Comparison of ENCODE assay signal across 21 cellular contexts in the genomic region with DNA sequence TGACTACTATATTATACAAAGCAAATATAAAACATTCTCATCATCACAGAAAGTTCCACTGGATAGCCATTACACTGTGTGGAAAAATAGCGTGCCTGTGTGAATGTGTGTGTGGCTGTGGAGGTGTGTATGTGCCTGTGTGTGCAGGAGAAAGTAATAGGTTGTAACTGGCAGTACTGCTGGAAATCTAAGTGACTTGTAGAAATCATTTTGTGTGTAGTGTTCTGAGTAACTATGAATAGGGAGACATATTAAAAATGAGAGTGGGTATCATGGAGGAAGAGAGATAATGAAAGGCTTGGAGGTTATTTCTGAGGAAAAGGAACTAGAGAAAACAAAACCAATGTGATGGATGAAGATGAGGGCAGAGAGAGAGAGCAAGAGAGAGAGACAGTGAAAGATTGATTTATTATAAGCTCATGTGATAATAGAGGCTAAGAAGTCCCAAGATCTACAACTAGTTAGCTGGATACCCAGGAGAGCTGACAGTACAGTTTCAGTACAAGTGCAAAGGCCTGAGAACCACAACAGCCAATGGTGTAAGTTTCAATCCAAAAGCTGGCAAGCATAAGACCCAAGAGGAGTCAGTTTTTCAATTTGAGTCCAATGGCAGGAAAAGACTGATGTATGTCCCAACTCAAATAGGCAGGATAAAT. TPM values are rescaled to one million over a fixed set of nuclear protein-coding genes. Genes with fewer than 3 reads are reported as not detected.
A peak's percentile ranks its signal among the peaks of the same experiment; 100 is the strongest.
DNase-seq lines count a peak whose midpoint lies in the region; ATAC-seq, FAIRE-seq and TF ChIP-seq lines count a peak whose summit lies in the region.
"Had no signal": no experiment of that assay in that cellular context is flagged by ENCODE, and none has a peak within 500 bp of the region (broad histone marks: within the 10 kb centered on the region; RNA-seq: fewer than 3 reads in every experiment).

No MANE protein-coding gene starts in this region.

- H3K27me3 ChIP-seq in GM12878 (replicated peaks in 1 of 2; ENCODE audit: control insufficient read depth in 2 of 2, insufficient read depth in 2 of 2, low read length in 1 of 2): no peaks in the 10 kb centered on the region
- H3K27me3 ChIP-seq in CD8-positive, alpha-beta memory T cell (ENCODE audit: insufficient read depth, low read length, poor library complexity, severe bottlenecking): no peaks in the 10 kb centered on the region
- H3K27me3 ChIP-seq: BLaER1 treated with 17β-estradiol and CSF1 and Interleukin-3, amounts not matched to agents 10 nM and 100 nM; foreskin keratinocyte; neural progenitor cell; upper lobe of right lung had no signal

- 91% methylated on average over 1 of the region's 1 CpG for WGBS in GM12878 (ENCODE audit: insufficient coverage, insufficient replicate concordance, low lambda C conversion rate, missing lambda C conversion rate)

- TF ChIP-seq EP300 in GM12878 (IDR thresholded peaks at IDR 0.05; ENCODE audit: borderline replicate concordance in 1 of 2, control insufficient read depth in 1 of 2, low read depth in 2 of 2, low read length in 2 of 2): no peak

- H3K4me1 Mint-ChIP-seq in activated CD8-positive, alpha-beta T cell treated with anti-CD3 and anti-CD28 coated beads for 36 hours (ENCODE audit: low read depth): peaks cover 15% of the 10 kb centered on the region
- peaks cover 9% of the 10 kb centered on the region for H3K4me1 Mint-ChIP-seq in activated CD8-positive, alpha-beta T cell treated with anti-CD3 and anti-CD28 coated beads, Interleukin-2, amount 10 ng/mL, durations not matched to agents 7 days and 5 days (ENCODE audit: low read depth)
- peaks cover 24 to 27% (median 25%) of the 10 kb centered on the region in 3 donors for H3K4me1 Mint-ChIP-seq in CD8-positive, alpha-beta memory T cell

- H3K79me2 ChIP-seq in GM12878 (ENCODE audit: control insufficient read depth, insufficient read depth, low read length): no peaks in the 10 kb centered on the region

- TF ChIP-seq POLR2A in GM12878 (IDR thresholded peaks at IDR 0.05; ENCODE audit: low read depth, low read length): no peak

- DNase-seq in activated CD8-positive, alpha-beta T cell treated with anti-CD3 and anti-CD28 coated beads for 36 hours: no peak
- DNase-seq in activated CD8-positive, alpha-beta T cell treated with anti-CD3 and anti-CD28 coated beads, Interleukin-2, amount 10 ng/mL, durations not matched to agents 7 days and 5 days: no peak
- no peak for DNase-seq in GM12878 (ENCODE audit: low read depth, low spot score)
- DNase-seq in MV-4-11 (lab: John Stamatoyannopoulos, UW): no peak
- DNase-seq in CD8-positive, alpha-beta memory T cell: no peak
- DNase-seq in omental fat pad (ENCODE audit: low spot score): no peak
- DNase-seq: foreskin keratinocyte; GOT3; kidney glomerular epithelial cell; NCI-H187; NCI-H226; stimulated activated naive CD4-positive, alpha-beta T cell treated with Interleukin-2 at 50 U/mL for 16 hours; upper lobe of right lung had no signal

- RAD21 ChIA-PET in GM12878 (lab: Charles Lee; ENCODE audit: unreplicated experiment): interaction anchor here (0.9 kb wide), 1 partner anchor 14 kb away, joined by 3 read pairs; no protein-coding TSS in a partner anchor

- no peak for TF ChIP-seq CTCF in activated CD8-positive, alpha-beta T cell treated with anti-CD3 and anti-CD28 coated beads for 36 hours (IDR thresholded peaks at IDR 0.05)
- no peak for TF ChIP-seq CTCF in GM12878 (IDR thresholded peaks at IDR 0.05 in 2 of 3, conservative IDR thresholded peaks at IDR 0.05 in 1 of 3; ENCODE audit: control insufficient read depth in 2 of 3, extremely low read depth in 1 of 3, insufficient read depth in 1 of 3, low read depth in 3 of 3, low read length in 3 of 3)
- no peak for TF ChIP-seq CTCF in omental fat pad (IDR thresholded peaks at IDR 0.05)

- peaks cover 7% of the 10 kb centered on the region; the same call in 1 of the 2 replicates for H3K4me1 ChIP-seq in GM12878 (ENCODE audit: control insufficient read depth, insufficient read depth, low read length)
- no peaks in the 10 kb centered on the region for H3K4me1 ChIP-seq in CD8-positive, alpha-beta memory T cell (ENCODE audit: insufficient read depth, low read length)
- H3K4me1 ChIP-seq: foreskin keratinocyte, upper lobe of right lung had no signal

- no peaks in the 10 kb centered on the region for H3K36me3 ChIP-seq in GM12878 (ENCODE audit: control insufficient read depth in 2 of 2, insufficient read depth in 2 of 2, low read length in 1 of 2)
- H3K36me3 ChIP-seq in CD8-positive, alpha-beta memory T cell (ENCODE audit: insufficient read depth, low read length): no peaks in the 10 kb centered on the region
- H3K36me3 ChIP-seq: neural progenitor cell, upper lobe of right lung had no signal

- no peak for ATAC-seq in activated CD8-positive, alpha-beta T cell treated with anti-CD3 and anti-CD28 coated beads for 36 hours
- no peak for ATAC-seq in activated CD8-positive, alpha-beta T cell treated with anti-CD3 and anti-CD28 coated beads, Interleukin-2, amount 10 ng/mL, durations not matched to agents 7 days and 5 days
- ATAC-seq in GM19351 (IDR thresholded peaks at IDR 0.05; ENCODE audit: unreplicated experiment): peak; percentile 53
- peak; percentile 42 for ATAC-seq in HG02885 (IDR thresholded peaks at IDR 0.05; ENCODE audit: poor library complexity, unreplicated experiment)
- peak; percentile 78 for ATAC-seq in GM12878
- ATAC-seq in omental fat pad (ENCODE audit: low FRiP score): no peak
- ATAC-seq: foreskin keratinocyte, upper lobe of right lung had no signal

- peak overlapping the region; percentile 26 for H3K27ac Mint-ChIP-seq in activated CD8-positive, alpha-beta T cell treated with anti-CD3 and anti-CD28 coated beads for 36 hours
- no peak overlapping the region for H3K27ac Mint-ChIP-seq in activated CD8-positive, alpha-beta T cell treated with anti-CD3 and anti-CD28 coated beads, Interleukin-2, amount 10 ng/mL, durations not matched to agents 7 days and 5 days
- peak overlapping the region in 1 of 8 donors; percentile 6 for H3K27ac Mint-ChIP-seq in CD8-positive, alpha-beta memory T cell
- H3K27ac Mint-ChIP-seq: activated naive CD8-positive, alpha-beta T cell; neural progenitor cell had no signal

- POLR2A ChIA-PET in activated CD8-positive, alpha-beta T cell treated with anti-CD3 and anti-CD28 coated beads for 36 hours (lab: Charles Lee): no interaction called here
- POLR2A ChIA-PET in activated CD8-positive, alpha-beta T cell treated with anti-CD3 and anti-CD28 coated beads, Interleukin-2, amount 10 ng/mL, durations not matched to agents 7 days and 5 days (lab: Charles Lee): interaction anchor here (0.5 kb wide), 1 partner anchor 63 kb away, joined by 3 read pairs; no protein-coding TSS in a partner anchor
- POLR2A ChIA-PET in GM12878 (lab: Charles Lee): interaction anchor here (0.9 to 1.0 kb wide), 2 partner anchors 14 to 19 kb away, joined by 3 to 4 read pairs; no protein-coding TSS in a partner anchor
- POLR2A ChIA-PET in CD8-positive, alpha-beta memory T cell (lab: Charles Lee): no interaction called here

- H4K20me1 ChIP-seq in GM12878 (ENCODE audit: control insufficient read depth, insufficient read depth): no peaks in the 10 kb centered on the region
- H4K20me1 ChIP-seq: BLaER1 treated with 17β-estradiol and CSF1 and Interleukin-3, amounts not matched to agents 10 nM and 100 nM had no signal

- no peak overlapping the region for H3K27ac ChIP-seq in GM12878 (ENCODE audit: control insufficient read depth, insufficient read depth)
- H3K27ac ChIP-seq in CD8-positive, alpha-beta memory T cell (ENCODE audit: low read depth, low read length): no peak overlapping the region
- H3K27ac ChIP-seq: BLaER1 treated with 17β-estradiol and CSF1 and Interleukin-3, amounts not matched to agents 10 nM and 100 nM; coronary artery; foreskin keratinocyte; upper lobe of right lung had no signal

- CTCF ChIA-PET in activated CD8-positive, alpha-beta T cell treated with anti-CD3 and anti-CD28 coated beads for 36 hours (lab: Charles Lee): interaction anchor here (1.1 kb wide), 1 partner anchor 23 kb away, joined by 3 read pairs; no protein-coding TSS in a partner anchor
- CTCF ChIA-PET in activated CD8-positive, alpha-beta T cell treated with anti-CD3 and anti-CD28 coated beads, Interleukin-2, amount 10 ng/mL, durations not matched to agents 7 days and 5 days (lab: Charles Lee): no interaction called here
- CTCF ChIA-PET in GM12878 (lab: Yijun Ruan, JAX): interaction anchor here (1.0 to 1.9 kb wide), 2 partner anchors 11 to 24 kb away, joined by 3 to 5 read pairs; no protein-coding TSS in a partner anchor
- CTCF ChIA-PET in CD8-positive, alpha-beta memory T cell (lab: Charles Lee): no interaction called here

- no peak for FAIRE-seq in GM12878 (lab: Jason Lieb, UNC)
- FAIRE-seq: A204.1 had no signal

- no peak overlapping the region for H3K4me2 ChIP-seq in GM12878 (ENCODE audit: control insufficient read depth, insufficient read depth)
- H3K4me2 ChIP-seq: BLaER1 treated with 17β-estradiol and CSF1 and Interleukin-3, amounts not matched to agents 10 nM and 100 nM; neural progenitor cell had no signal

- H3K9me3 Mint-ChIP-seq in activated CD8-positive, alpha-beta T cell treated with anti-CD3 and anti-CD28 coated beads for 36 hours: no peaks in the 10 kb centered on the region
- H3K9me3 Mint-ChIP-seq in activated CD8-positive, alpha-beta T cell treated with anti-CD3 and anti-CD28 coated beads, Interleukin-2, amount 10 ng/mL, durations not matched to agents 7 days and 5 days (ENCODE audit: insufficient read depth): no peaks in the 10 kb centered on the region
- H3K9me3 Mint-ChIP-seq in CD8-positive, alpha-beta memory T cell: no peaks in the 10 kb centered on the region
- H3K9me3 Mint-ChIP-seq: brain, neural progenitor cell had no signal

- H3K27me3 Mint-ChIP-seq in activated CD8-positive, alpha-beta T cell treated with anti-CD3 and anti-CD28 coated beads for 36 hours: no peaks in the 10 kb centered on the region
- H3K27me3 Mint-ChIP-seq in activated CD8-positive, alpha-beta T cell treated with anti-CD3 and anti-CD28 coated beads, Interleukin-2, amount 10 ng/mL, durations not matched to agents 7 days and 5 days (ENCODE audit: low read depth): no peaks in the 10 kb centered on the region
- no peaks in the 10 kb centered on the region for H3K27me3 Mint-ChIP-seq in CD8-positive, alpha-beta memory T cell
- H3K27me3 Mint-ChIP-seq: activated naive CD8-positive, alpha-beta T cell; brain had no signal

- SMC1A ChIA-PET in GM12878 (lab: Charles Lee; ENCODE audit: uncharacterized antibody, unreplicated experiment): interaction anchor here (1.1 to 2.2 kb wide), 3 partner anchors 14 to 15 kb away, joined by 3 to 7 read pairs (median 4); a partner anchor contains a TSS

- H3K9me3 ChIP-seq in GM12878 (replicated peaks; ENCODE audit: control insufficient read depth, insufficient read depth, low read length): no peaks in the 10 kb centered on the region; the same call in 2 of the 3 replicates
- H3K9me3 ChIP-seq in CD8-positive, alpha-beta memory T cell (ENCODE audit: low read length): no peaks in the 10 kb centered on the region
- H3K9me3 ChIP-seq: upper lobe of right lung had no signal

- no peak overlapping the region for H3K9ac ChIP-seq in GM12878 (ENCODE audit: control insufficient read depth, insufficient read depth, low read length)
- H3K9ac ChIP-seq: BLaER1 treated with 17β-estradiol and CSF1 and Interleukin-3, amounts not matched to agents 10 nM and 100 nM; neural progenitor cell had no signal

- peaks cover 18% of the 10 kb centered on the region for H3K36me3 Mint-ChIP-seq in activated CD8-positive, alpha-beta T cell treated with anti-CD3 and anti-CD28 coated beads for 36 hours (ENCODE audit: low read depth)
- H3K36me3 Mint-ChIP-seq in activated CD8-positive, alpha-beta T cell treated with anti-CD3 and anti-CD28 coated beads, Interleukin-2, amount 10 ng/mL, durations not matched to agents 7 days and 5 days (ENCODE audit: low read depth): peaks cover 10% of the 10 kb centered on the region
- H3K36me3 Mint-ChIP-seq in CD8-positive, alpha-beta memory T cell: peaks cover 12 to 32% (median 19%) of the 10 kb centered on the region in 3 donors

- H2AFZ ChIP-seq in GM12878 (ENCODE audit: control insufficient read depth, low read depth, low read length): no peak overlapping the region
- H2AFZ ChIP-seq: neural progenitor cell had no signal

- BruUV-seq in GM12878 (replicated peaks; lab: Mats Ljungman, UMichigan): no TSS peak

- H3K4me3 ChIP-seq in GM12878: no peak overlapping the region
- H3K4me3 ChIP-seq in CD8-positive, alpha-beta memory T cell (ENCODE audit: low read length): no peak overlapping the region
- H3K4me3 ChIP-seq: BLaER1 treated with 17β-estradiol and CSF1 and Interleukin-3, amounts not matched to agents 10 nM and 100 nM; coronary artery; neural progenitor cell; upper lobe of right lung had no signal

- no peak overlapping the region for H3K4me3 Mint-ChIP-seq in activated CD8-positive, alpha-beta T cell treated with anti-CD3 and anti-CD28 coated beads for 36 hours
- no peak overlapping the region for H3K4me3 Mint-ChIP-seq in activated CD8-positive, alpha-beta T cell treated with anti-CD3 and anti-CD28 coated beads, Interleukin-2, amount 10 ng/mL, durations not matched to agents 7 days and 5 days
- no peak overlapping the region for H3K4me3 Mint-ChIP-seq in CD8-positive, alpha-beta memory T cell
- H3K4me3 Mint-ChIP-seq: activated naive CD8-positive, alpha-beta T cell; brain; neural progenitor cell had no signal

- in situ Hi-C loops in GM12878 (cut with MboI): no loop called here

- no peak for TF ChIP-seq RAD21 in GM12878 (IDR thresholded peaks at IDR 0.05; ENCODE audit: insufficient read depth, low read depth, low read length)

- intact Hi-C loops in activated CD8-positive, alpha-beta T cell treated with anti-CD3 and anti-CD28 coated beads for 36 hours (cut with micrococcal nuclease): no loop called here
- intact Hi-C loops in GM12878 (cut with micrococcal nuclease; ENCODE audit: unreplicated experiment): no loop called here

RNA-seq across cellular contexts. Expression of a gene that starts 15.1 kb away (rescaled TPM):
- 10 to 100 TPM; 10.2 to 11.2 TPM for total RNA-seq in activated CD8-positive, alpha-beta T cell treated with anti-CD3 and anti-CD28 coated beads for 36 hours
- 1 to 10 TPM; 6.2 to 7.7 TPM for total RNA-seq in activated CD8-positive, alpha-beta T cell treated with anti-CD3 and anti-CD28 coated beads, Interleukin-2, amount 10 ng/mL, durations not matched to agents 7 days and 5 days
- total RNA-seq in GM12878 (2013; cell fraction: nucleolus; rRNA removed): 33.0 and 33.8 TPM in 2 replicates
- total RNA-seq in GM12878 (2014; rRNA removed): 5.1 and 6.0 TPM in 2 replicates
- 3.8 and 7.0 TPM in 2 replicates for total RNA-seq in GM12878 (2014; rRNA removed; fragmentation: Illumina TruSeq; extraction: Trizol)
- 3.9 and 5.3 TPM in 2 replicates for total RNA-seq in GM12878 (2021)
- 1.2 TPM for polyA plus RNA-seq in GM12878 (2011; ENCODE audit: low read depth)
- 10.6 and 11.6 TPM in 2 replicates for polyA plus RNA-seq in GM12878 (2011; rRNA removed)
- 1.4 TPM in 2 replicates for polyA plus RNA-seq in GM12878 (2011; cell fraction: cytosol; rRNA removed)
- polyA plus RNA-seq in GM12878 (2011; cell fraction: nucleus; rRNA removed): 3.4 and 3.8 TPM in 2 replicates
- 3.5 and 3.6 TPM in 2 replicates for polyA plus RNA-seq in GM12878 (2012)
- polyA plus RNA-seq in GM12878 (2014; fragmentation: Illumina TruSeq; extraction: Trizol): 2.0 and 9.9 TPM in 2 replicates
- 10 to 100 TPM; 15.4 to 18.1 TPM for polyA plus RNA-seq in GM12878 (2014; fragmentation: Nextera tagmentation; extraction: Ambion mirVana)
- 1.9 and 7.5 TPM in 2 replicates for polyA plus RNA-seq in GM12878 (2014; rRNA removed)
- 10 to 100 TPM; 14.0 to 16.6 TPM for polyA plus RNA-seq in GM12878 (2016; fragmentation: Nextera tagmentation; extraction: Ambion mirVana)
- 6.0 and 6.7 TPM in 2 replicates for polyA minus RNA-seq in GM12878 (2011; rRNA and poly(A)+ RNA removed)
- 2.8 TPM in 1 of 2 replicates, not detected in the other for polyA minus RNA-seq in GM12878 (2011; cell fraction: cytosol; rRNA and poly(A)+ RNA removed)
- polyA minus RNA-seq in GM12878 (2011; cell fraction: nucleus; rRNA and poly(A)+ RNA removed): 13.7 and 15.1 TPM in 2 replicates
- 1 to 10 TPM; 4.2 to 5.0 TPM for total RNA-seq in CD8-positive, alpha-beta memory T cell
- 10.4 TPM for polyA plus RNA-seq in CD8-positive, alpha-beta memory T cell
- total RNA-seq in omental fat pad: 10 to 100 TPM in 1 of 4 donors, 1 to 10 TPM in 3; 2.5 to 12.0 (median 4.4) TPM

RNA-seq across cellular contexts. Expression of a gene that starts 15.4 kb away (rescaled TPM):
- 10 to 100 TPM; 41.6 to 46.2 TPM for total RNA-seq in activated CD8-positive, alpha-beta T cell treated with anti-CD3 and anti-CD28 coated beads for 36 hours
- 10 to 100 TPM; 30.9 to 31.2 TPM for total RNA-seq in activated CD8-positive, alpha-beta T cell treated with anti-CD3 and anti-CD28 coated beads, Interleukin-2, amount 10 ng/mL, durations not matched to agents 7 days and 5 days
- total RNA-seq in GM12878 (2013; cell fraction: nucleolus; rRNA removed): 30.6 and 33.6 TPM in 2 replicates
- total RNA-seq in GM12878 (2014; rRNA removed) (59.4 and 64.9 TPM in 2 replicates), GM12878 (2014; rRNA removed; fragmentation: Illumina TruSeq; extraction: Trizol) (44.0 and 47.1 TPM in 2 replicates), GM12878 (2021) (45.4 and 47.2 TPM in 2 replicates), omental fat pad (10 to 100 TPM; 24.5 to 35.8 (median 29.0) TPM)
- polyA plus RNA-seq in GM12878 (2011; ENCODE audit: low read depth): 9.3 TPM
- polyA plus RNA-seq in GM12878 (2011; rRNA removed) (47.1 and 69.5 TPM in 2 replicates), GM12878 (2014; fragmentation: Illumina TruSeq; extraction: Trizol) (46.2 and 51.0 TPM in 2 replicates), GM12878 (2014; fragmentation: Nextera tagmentation; extraction: Ambion mirVana) (10 to 100 TPM; 53.8 to 87.8 TPM), GM12878 (2014; rRNA removed) (35.0 and 37.3 TPM in 2 replicates), GM12878 (2016; fragmentation: Nextera tagmentation; extraction: Ambion mirVana) (10 to 100 TPM; 86.2 to 92.6 TPM)
- polyA plus RNA-seq in GM12878 (2011; cell fraction: cytosol; rRNA removed): 18.0 and 27.4 TPM in 2 replicates
- 18.2 and 22.5 TPM in 2 replicates for polyA plus RNA-seq in GM12878 (2011; cell fraction: nucleus; rRNA removed)
- polyA plus RNA-seq in GM12878 (2012): 20.7 and 24.5 TPM in 2 replicates
- 21.7 and 28.2 TPM in 2 replicates for polyA minus RNA-seq in GM12878 (2011; rRNA and poly(A)+ RNA removed)
- polyA minus RNA-seq in GM12878 (2011; cell fraction: cytosol; rRNA and poly(A)+ RNA removed): 15.2 and 19.4 TPM in 2 replicates
- 27.0 and 46.8 TPM in 2 replicates for polyA minus RNA-seq in GM12878 (2011; cell fraction: nucleus; rRNA and poly(A)+ RNA removed)
- total RNA-seq in CD8-positive, alpha-beta memory T cell: 10 to 100 TPM; 51.8 to 56.2 TPM
- 46.3 TPM for polyA plus RNA-seq in CD8-positive, alpha-beta memory T cell

RNA-seq across cellular contexts. Expression of a gene that starts 40.0 kb away (rescaled TPM):
- 10 to 100 TPM; 10.3 to 11.3 TPM for total RNA-seq in activated CD8-positive, alpha-beta T cell treated with anti-CD3 and anti-CD28 coated beads for 36 hours
- 10 to 100 TPM; 14.0 to 17.4 TPM for total RNA-seq in activated CD8-positive, alpha-beta T cell treated with anti-CD3 and anti-CD28 coated beads, Interleukin-2, amount 10 ng/mL, durations not matched to agents 7 days and 5 days
- 40.4 and 42.3 TPM in 2 replicates for total RNA-seq in GM12878 (2013; cell fraction: nucleolus; rRNA removed)
- 18.1 and 22.9 TPM in 2 replicates for total RNA-seq in GM12878 (2014; rRNA removed)
- total RNA-seq in GM12878 (2014; rRNA removed; fragmentation: Illumina TruSeq; extraction: Trizol): 23.9 and 26.7 TPM in 2 replicates
- total RNA-seq in GM12878 (2021): 17.2 and 18.0 TPM in 2 replicates
- 5.6 TPM for polyA plus RNA-seq in GM12878 (2011; ENCODE audit: low read depth)
- 17.2 and 23.6 TPM in 2 replicates for polyA plus RNA-seq in GM12878 (2011; rRNA removed)
- 5.8 and 6.4 TPM in 2 replicates for polyA plus RNA-seq in GM12878 (2011; cell fraction: cytosol; rRNA removed)
- 11.6 and 13.6 TPM in 2 replicates for polyA plus RNA-seq in GM12878 (2011; cell fraction: nucleus; rRNA removed)
- polyA plus RNA-seq in GM12878 (2012): 7.4 and 10.8 TPM in 2 replicates
- polyA plus RNA-seq in GM12878 (2014; fragmentation: Illumina TruSeq; extraction: Trizol): 22.8 and 30.8 TPM in 2 replicates
- 1 to 10 TPM; 8.7 to 8.8 TPM for polyA plus RNA-seq in GM12878 (2014; fragmentation: Nextera tagmentation; extraction: Ambion mirVana)
- 12.8 and 14.7 TPM in 2 replicates for polyA plus RNA-seq in GM12878 (2014; rRNA removed)
- polyA plus RNA-seq in GM12878 (2016; fragmentation: Nextera tagmentation; extraction: Ambion mirVana): 10 to 100 TPM; 14.7 to 14.8 TPM
- 11.6 and 13.2 TPM in 2 replicates for polyA minus RNA-seq in GM12878 (2011; rRNA and poly(A)+ RNA removed)
- 5.2 and 8.0 TPM in 2 replicates for polyA minus RNA-seq in GM12878 (2011; cell fraction: cytosol; rRNA and poly(A)+ RNA removed)
- 16.4 and 20.6 TPM in 2 replicates for polyA minus RNA-seq in GM12878 (2011; cell fraction: nucleus; rRNA and poly(A)+ RNA removed)
- total RNA-seq in CD8-positive, alpha-beta memory T cell: 10 to 100 TPM; 17.2 to 18.3 TPM
- 6.8 TPM for polyA plus RNA-seq in CD8-positive, alpha-beta memory T cell
- 10 to 100 TPM; 11.9 to 26.2 (median 17.7) TPM for total RNA-seq in omental fat pad

Comparison
In these comparisons a context has a peak if more than half of its experiments do, and no peak if none do; other contexts are left out.
1. CTCF ChIA-PET loops: an anchor here in activated CD8-positive, alpha-beta T cell treated with anti-CD3 and anti-CD28 coated beads for 36 hours (1.1 kb wide) and GM12878 (1.0 to 1.9 kb wide); none called in activated CD8-positive, alpha-beta T cell treated with anti-CD3 and anti-CD28 coated beads, Interleukin-2, amount 10 ng/mL, durations not matched to agents 7 days and 5 days and CD8-positive, alpha-beta memory T cell.
2. POLR2A ChIA-PET loops: an anchor here in activated CD8-positive, alpha-beta T cell treated with anti-CD3 and anti-CD28 coated beads, Interleukin-2, amount 10 ng/mL, durations not matched to agents 7 days and 5 days (0.5 kb wide) and GM12878 (0.9 to 1.0 kb wide); none called in activated CD8-positive, alpha-beta T cell treated with anti-CD3 and anti-CD28 coated beads for 36 hours and CD8-positive, alpha-beta memory T cell.
3. ATAC-seq: peak in GM19351 (single experiment), HG02885 (single experiment) and GM12878 (single experiment); none in activated CD8-positive, alpha-beta T cell treated with anti-CD3 and anti-CD28 coated beads for 36 hours (single experiment), activated CD8-positive, alpha-beta T cell treated with anti-CD3 and anti-CD28 coated beads, Interleukin-2, amount 10 ng/mL, durations not matched to agents 7 days and 5 days (single experiment) and omental fat pad (single experiment).